In the genomic region with DNA sequence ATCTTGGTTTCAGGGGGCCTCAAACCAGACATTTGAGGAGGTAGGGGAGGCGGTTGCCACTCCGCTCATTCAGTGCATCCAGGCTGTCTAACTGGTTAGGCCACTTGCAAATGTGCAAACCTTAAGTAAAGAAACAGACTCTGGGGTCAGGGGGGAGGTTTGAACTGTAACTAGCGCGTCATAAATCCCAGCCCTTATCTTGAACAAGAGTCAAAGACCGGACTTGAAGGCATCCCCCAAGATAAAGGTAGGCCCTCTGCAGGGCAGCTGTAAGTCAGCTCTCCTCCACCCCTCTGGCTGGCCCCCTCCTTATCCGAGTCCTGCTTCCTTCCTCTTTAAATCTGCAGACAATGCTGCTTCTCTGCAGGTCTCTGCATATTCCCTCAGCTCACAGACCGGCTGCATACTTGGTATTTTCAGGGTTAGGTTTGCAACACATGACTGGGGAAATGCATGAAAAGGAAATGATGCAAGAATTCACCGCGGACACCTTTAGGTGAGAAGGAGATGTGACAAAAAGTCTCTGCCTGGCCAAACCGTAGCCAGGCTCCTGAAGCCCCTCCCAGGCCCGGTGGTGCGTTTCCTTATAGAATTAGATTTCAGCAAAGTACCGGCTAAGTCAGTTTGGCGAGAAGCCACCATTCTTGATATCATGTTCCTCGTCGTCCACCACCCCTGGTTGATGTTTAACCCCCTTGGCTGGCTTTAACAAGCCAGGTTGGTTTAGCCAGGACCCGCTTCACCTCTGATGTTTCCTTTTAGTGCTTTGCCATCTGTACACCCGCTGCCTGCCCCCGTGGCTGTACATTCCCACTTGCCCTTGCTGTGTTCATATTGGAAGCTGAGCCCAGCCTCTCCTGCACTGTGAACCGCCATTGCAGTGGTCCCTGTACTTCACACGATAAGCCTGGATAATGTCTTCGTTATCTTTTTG, we compare ENCODE assay signal across 7 cellular contexts. TPM values are rescaled to one million over a fixed set of nuclear protein-coding genes. Genes with fewer than 3 reads are reported as not detected.
A peak's percentile ranks its signal among the peaks of the same experiment; 100 is the strongest.
DNase-seq lines count a peak whose midpoint lies in the region; ATAC-seq, FAIRE-seq and TF ChIP-seq lines count a peak whose summit lies in the region.
"Not testable (repeated sequence)": the region's sequence is repeated elsewhere in the genome, so short reads cannot be mapped to it uniquely, and the experiment has no call there.

No MANE protein-coding gene starts in this region.

- POLR2A ChIA-PET in WTC11 (lab: Charles Lee): not testable (repeated sequence)

- DNase-seq in NCI-H748 (lab: John Stamatoyannopoulos, UW; ENCODE audit: unreplicated experiment) (peak; percentile 76), WTC11 (ENCODE audit: low spot score) (peak; percentile 26), iPS-NIHi11 (ENCODE audit: low spot score) (peak; percentile 14)
- DNase-seq in neural crest cell (ENCODE audit: low read depth, low spot score): not testable (repeated sequence)

- peak; percentile 24 for FAIRE-seq in colon (lab: Jason Lieb, UNC)

- not testable (repeated sequence) for TF ChIP-seq CTCF in WTC11 (IDR thresholded peaks at IDR 0.05); neural crest cell (conservative IDR thresholded peaks at IDR 0.05)

- peak; percentile 74 for ATAC-seq in GM18517 (IDR thresholded peaks at IDR 0.05; ENCODE audit: unreplicated experiment)
- ATAC-seq in HG03135 (IDR thresholded peaks at IDR 0.05; ENCODE audit: unreplicated experiment): peak; percentile 54
- ATAC-seq in WTC11: peak; percentile 86

- not testable (repeated sequence) for H3K27me3 Mint-ChIP-seq in WTC11 (ENCODE audit: low read depth); neural crest cell (ENCODE audit: low read depth)

- not testable (repeated sequence) for H3K9me3 Mint-ChIP-seq in WTC11, neural crest cell

- CTCF ChIA-PET in WTC11 (lab: Charles Lee): interaction anchor here (1.5 kb wide), 1 partner anchor 22 kb away, joined by 3 read pairs; no protein-coding TSS in a partner anchor

- H3K4me1 Mint-ChIP-seq in WTC11 (peaks cover 29% of the 10 kb centered on the region), neural crest cell (peaks cover 32% of the 10 kb centered on the region)

- H3K36me3 Mint-ChIP-seq in WTC11 (peaks cover 18% of the 10 kb centered on the region), neural crest cell (ENCODE audit: low read depth) (peaks cover 15% of the 10 kb centered on the region)

- H3K27ac Mint-ChIP-seq in WTC11 (peak overlapping the region; percentile 91), neural crest cell (ENCODE audit: unreplicated experiment) (peak overlapping the region; percentile 65)

- H3K4me3 Mint-ChIP-seq in WTC11, neural crest cell: not testable (repeated sequence)

TF ChIP-seq in WTC11, 78 proteins besides CTCF, POLR2A, EP300 and RAD21:
- TF ChIP-seq GABPB1 (CRISPR knock-in tag; IDR thresholded peaks at IDR 0.05): peak; percentile 71

RNA-seq across cellular contexts. Expression of gene ARSD, which starts 31.2 kb away (rescaled TPM):
- 3.0 to 6.3 TPM (median 6.0 TPM) in 3 replicates for total RNA-seq in WTC11 (2021)
- total RNA-seq in neural crest cell: 8.8 and 11.2 TPM in 2 replicates
